Comparison of ENCODE assay signal across 12 cellular contexts in the genomic region with DNA sequence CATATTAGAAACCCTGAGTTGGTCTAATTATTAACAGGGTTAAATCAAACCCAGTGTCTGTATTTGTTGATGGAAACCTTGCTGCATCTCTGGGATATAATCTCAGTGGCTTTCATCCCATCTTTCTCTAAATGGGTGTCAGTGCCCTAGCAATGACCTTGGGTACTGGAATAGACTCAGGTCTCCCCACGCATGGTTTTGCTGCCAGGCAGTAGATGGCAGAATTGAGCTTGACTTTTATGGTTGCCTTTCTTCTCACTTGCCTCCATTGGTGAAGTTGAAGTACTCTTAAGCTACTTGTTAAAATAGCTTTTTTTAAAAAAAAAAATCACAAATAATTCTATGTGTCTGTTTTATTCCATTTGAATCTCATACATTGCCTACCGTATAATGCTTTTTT.
A peak's percentile ranks its signal among the peaks of the same experiment; 100 is the strongest.
DNase-seq lines count a peak whose midpoint lies in the region; ATAC-seq and TF ChIP-seq lines count a peak whose summit lies in the region.
"Had no signal": no experiment of that assay in that cellular context is flagged by ENCODE, and none has a peak within 500 bp of the region (broad histone marks: within the 10 kb centered on the region; RNA-seq: fewer than 3 reads in every experiment).

No MANE protein-coding gene starts in this region.

- H3K4me3 Mint-ChIP-seq in activated CD4-positive, alpha-beta T cell treated with anti-CD3 and anti-CD28 coated beads for 36 hours, result no peak overlapping the region
- H3K4me3 Mint-ChIP-seq in WTC11, result no peak overlapping the region

- peaks cover 30% of the 10 kb centered on the region for H3K79me1 ChIP-seq in trophoblast cell (ENCODE audit: low read length)

- no peaks in the 10 kb centered on the region for H3K27me3 ChIP-seq in trophoblast cell (ENCODE audit: insufficient read depth, low read length)
- H3K27me3 ChIP-seq: pancreas, transverse colon had no signal

- no peak overlapping the region for H4K8ac ChIP-seq in trophoblast cell (ENCODE audit: low read depth, low read length)

- H3K23ac ChIP-seq in trophoblast cell (ENCODE audit: low read length), result no peak overlapping the region

- WGBS in trophoblast cell (ENCODE audit: extremely low coverage, insufficient coverage, insufficient read length), result no CpG with 5 or more reads among the region's 2 CpGs

- no peak for DNase-seq in activated CD4-positive, alpha-beta T cell treated with anti-CD3 and anti-CD28 coated beads for 36 hours
- no peak for DNase-seq in activated CD4-positive, alpha-beta T cell treated with anti-CD3 and anti-CD28 coated beads, Interleukin-2, amount 50 U/mL, for 48 hours
- peak; percentile 19 for DNase-seq in LHCN-M2 (ENCODE audit: low read depth)
- no peak for DNase-seq in WTC11 (ENCODE audit: low spot score)
- no peak for DNase-seq in trophoblast cell
- no peak for DNase-seq in NCI-H226
- DNase-seq: IMR-90, pancreas, transverse colon had no signal

- H3K4me3 ChIP-seq in trophoblast cell (ENCODE audit: low read depth, low read length), result no peak overlapping the region
- H3K4me3 ChIP-seq: pancreas, transverse colon had no signal

- no peak overlapping the region for H3K18ac ChIP-seq in trophoblast cell (ENCODE audit: low read length)

- H3K9ac ChIP-seq in trophoblast cell (ENCODE audit: low read length), result no peak overlapping the region

- POLR2A ChIA-PET in activated CD4-positive, alpha-beta T cell treated with anti-CD3 and anti-CD28 coated beads for 36 hours (lab: Charles Lee), result no interaction called here
- POLR2A ChIA-PET in WTC11 (lab: Charles Lee), result no interaction called here

- peaks cover 7% of the 10 kb centered on the region for H3K9me3 ChIP-seq in trophoblast cell (ENCODE audit: insufficient read depth, low read depth, low read length)
- H3K9me3 ChIP-seq: pancreas, transverse colon had no signal

- H2BK12ac ChIP-seq in trophoblast cell (ENCODE audit: low read length), result peak overlapping the region; percentile 63

- no peak overlapping the region for H3K27ac ChIP-seq in trophoblast cell (ENCODE audit: low read depth, low read length)
- H3K27ac ChIP-seq: pancreas had no signal

- H3K36me3 ChIP-seq in trophoblast cell (ENCODE audit: control insufficient read depth in 1 of 2, insufficient read depth in 2 of 2, low read length in 2 of 2), result peaks cover 2 to 5% of the 10 kb centered on the region in 2 experiments
- H3K36me3 ChIP-seq: pancreas, transverse colon had no signal

- no peak overlapping the region for H2BK120ac ChIP-seq in trophoblast cell (ENCODE audit: insufficient read depth, low read length, poor library complexity)

- peak; percentile 42 for ATAC-seq in activated CD4-positive, alpha-beta T cell treated with anti-CD3 and anti-CD28 coated beads for 36 hours
- ATAC-seq in WTC11 (peak; percentile 52), GM18505 (IDR thresholded peaks at IDR 0.05; ENCODE audit: unreplicated experiment) (no peak), HG03469 (IDR thresholded peaks at IDR 0.05; ENCODE audit: unreplicated experiment) (no peak)
- ATAC-seq: pancreas had no signal

- intact Hi-C loops in activated CD4-positive, alpha-beta T cell treated with anti-CD3 and anti-CD28 coated beads for 36 hours (cut with DNase I, micrococcal nuclease), result no loop called here

- no peak overlapping the region for H4K91ac ChIP-seq in trophoblast cell (ENCODE audit: low read depth, low read length)

- H3K4me1 ChIP-seq in trophoblast cell (ENCODE audit: control insufficient read depth in 1 of 2, insufficient read depth in 2 of 2, low read length in 2 of 2), result peaks cover 0 to 6% of the 10 kb centered on the region in 2 experiments

- H2AK5ac ChIP-seq in trophoblast cell (ENCODE audit: low read length), result peak overlapping the region; percentile 35

- H3K4me1 Mint-ChIP-seq in activated CD4-positive, alpha-beta T cell treated with anti-CD3 and anti-CD28 coated beads for 36 hours, result peaks cover 9% of the 10 kb centered on the region
- peaks cover 17% of the 10 kb centered on the region for H3K4me1 Mint-ChIP-seq in WTC11

- H3K79me2 ChIP-seq in trophoblast cell (ENCODE audit: control insufficient read depth, insufficient read depth, low read length, poor library complexity), result peaks cover 5% of the 10 kb centered on the region

- TF ChIP-seq POLR2A in GM18505 (IDR thresholded peaks at IDR 0.05; ENCODE audit: borderline replicate concordance, extremely low read depth, insufficient read depth, insufficient read length), result no peak

- no peaks in the 10 kb centered on the region for H3K36me3 Mint-ChIP-seq in activated CD4-positive, alpha-beta T cell treated with anti-CD3 and anti-CD28 coated beads for 36 hours (ENCODE audit: low read depth)
- peaks cover 35% of the 10 kb centered on the region for H3K36me3 Mint-ChIP-seq in WTC11

- peaks cover 2% of the 10 kb centered on the region for H3K9me3 Mint-ChIP-seq in activated CD4-positive, alpha-beta T cell treated with anti-CD3 and anti-CD28 coated beads for 36 hours (ENCODE audit: low read depth)
- H3K9me3 Mint-ChIP-seq in WTC11, result peaks cover 44% of the 10 kb centered on the region

- H3K4me2 ChIP-seq in trophoblast cell (ENCODE audit: low read length), result no peak overlapping the region

- no peaks in the 10 kb centered on the region for H3K27me3 Mint-ChIP-seq in activated CD4-positive, alpha-beta T cell treated with anti-CD3 and anti-CD28 coated beads for 36 hours
- H3K27me3 Mint-ChIP-seq in WTC11 (ENCODE audit: low read depth), result peaks cover 10% of the 10 kb centered on the region

- H2AFZ ChIP-seq in trophoblast cell (ENCODE audit: insufficient read depth, low read length, poor library complexity), result no peak overlapping the region

- CTCF ChIA-PET in activated CD4-positive, alpha-beta T cell treated with anti-CD3 and anti-CD28 coated beads for 36 hours (lab: Charles Lee), result interaction anchor here (0.6 to 2.4 kb wide), 8 partner anchors 10 to 83 kb away, joined by 3 to 12 read pairs (median 3); no protein-coding TSS in a partner anchor
- CTCF ChIA-PET in WTC11 (lab: Charles Lee), result interaction anchor here (0.7 to 2.4 kb wide), 11 partner anchors 18 to 560 kb away, joined by 3 to 24 read pairs (median 5); a partner anchor contains a TSS

- H2BK5ac ChIP-seq in trophoblast cell (ENCODE audit: low read depth, low read length, poor library complexity), result no peak overlapping the region

- H3K14ac ChIP-seq in trophoblast cell (ENCODE audit: low read length), result no peak overlapping the region

- no peak overlapping the region for H3K4ac ChIP-seq in trophoblast cell (ENCODE audit: low read depth, low read length)

- no peak overlapping the region for H3K27ac Mint-ChIP-seq in activated CD4-positive, alpha-beta T cell treated with anti-CD3 and anti-CD28 coated beads for 36 hours
- H3K27ac Mint-ChIP-seq in WTC11, result no peak overlapping the region
- H3K27ac Mint-ChIP-seq: activated T-helper 2 cell treated with anti-CD3 and anti-CD28 coated beads, Interferon-gamma antibody, Interleukin-2, Interleukin-4, amounts not matched to agents 10 μg/mL and 5 μg/mL and 100 μg/mL, durations not matched to agents 14 hours and 24 hours and 36 hours had no signal

- TF ChIP-seq CTCF in WTC11 (IDR thresholded peaks at IDR 0.05), result no peak

- no peak overlapping the region for H4K12ac ChIP-seq in trophoblast cell (ENCODE audit: low read depth, low read length)

TF ChIP-seq in WTC11, 78 proteins besides CTCF, POLR2A, EP300 and RAD21:
- no peak for TF ChIP-seq TEAD4 (CRISPR knock-in tag; IDR thresholded peaks at IDR 0.05)
- no peak for TF ChIP-seq NR2C2 (CRISPR knock-in tag; IDR thresholded peaks at IDR 0.05)
- no peak for TF ChIP-seq NFATC4 (CRISPR knock-in tag; IDR thresholded peaks at IDR 0.05)
- TF ChIP-seq, protein P1, sequence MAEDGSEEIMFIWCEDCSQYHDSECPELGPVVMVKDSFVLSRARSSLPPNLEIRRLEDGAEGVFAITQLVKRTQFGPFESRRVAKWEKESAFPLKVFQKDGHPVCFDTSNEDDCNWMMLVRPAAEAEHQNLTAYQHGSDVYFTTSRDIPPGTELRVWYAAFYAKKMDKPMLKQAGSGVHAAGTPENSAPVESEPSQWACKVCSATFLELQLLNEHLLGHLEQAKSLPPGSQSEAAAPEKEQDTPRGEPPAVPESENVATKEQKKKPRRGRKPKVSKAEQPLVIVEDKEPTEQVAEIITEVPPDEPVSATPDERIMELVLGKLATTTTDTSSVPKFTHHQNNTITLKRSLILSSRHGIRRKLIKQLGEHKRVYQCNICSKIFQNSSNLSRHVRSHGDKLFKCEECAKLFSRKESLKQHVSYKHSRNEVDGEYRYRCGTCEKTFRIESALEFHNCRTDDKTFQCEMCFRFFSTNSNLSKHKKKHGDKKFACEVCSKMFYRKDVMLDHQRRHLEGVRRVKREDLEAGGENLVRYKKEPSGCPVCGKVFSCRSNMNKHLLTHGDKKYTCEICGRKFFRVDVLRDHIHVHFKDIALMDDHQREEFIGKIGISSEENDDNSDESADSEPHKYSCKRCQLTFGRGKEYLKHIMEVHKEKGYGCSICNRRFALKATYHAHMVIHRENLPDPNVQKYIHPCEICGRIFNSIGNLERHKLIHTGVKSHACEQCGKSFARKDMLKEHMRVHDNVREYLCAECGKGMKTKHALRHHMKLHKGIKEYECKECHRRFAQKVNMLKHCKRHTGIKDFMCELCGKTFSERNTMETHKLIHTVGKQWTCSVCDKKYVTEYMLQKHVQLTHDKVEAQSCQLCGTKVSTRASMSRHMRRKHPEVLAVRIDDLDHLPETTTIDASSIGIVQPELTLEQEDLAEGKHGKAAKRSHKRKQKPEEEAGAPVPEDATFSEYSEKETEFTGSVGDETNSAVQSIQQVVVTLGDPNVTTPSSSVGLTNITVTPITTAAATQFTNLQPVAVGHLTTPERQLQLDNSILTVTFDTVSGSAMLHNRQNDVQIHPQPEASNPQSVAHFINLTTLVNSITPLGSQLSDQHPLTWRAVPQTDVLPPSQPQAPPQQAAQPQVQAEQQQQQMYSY (CRISPR knock-in tag; IDR thresholded peaks at IDR 0.05), result no peak
- TF ChIP-seq GRHL2 (CRISPR knock-in tag; IDR thresholded peaks at IDR 0.05; ENCODE audit: insufficient replicate concordance, severe bottlenecking), result no peak
- no peak for TF ChIP-seq FOXJ3 (CRISPR knock-in tag; IDR thresholded peaks at IDR 0.05; ENCODE audit: borderline replicate concordance)
- TF ChIP-seq ZNF121 (CRISPR knock-in tag; IDR thresholded peaks at IDR 0.05), result no peak
- no peak for TF ChIP-seq NR1H2 (CRISPR knock-in tag; IDR thresholded peaks at IDR 0.05)
- TF ChIP-seq ELF4 (CRISPR knock-in tag; IDR thresholded peaks at IDR 0.05; ENCODE audit: low read depth), result no peak
- TF ChIP-seq SMAD3 (CRISPR knock-in tag; IDR thresholded peaks at IDR 0.05; ENCODE audit: borderline replicate concordance), result no peak

Comparison
In these comparisons a context has a peak if more than half of its experiments do, and no peak if none do; other contexts are left out.
1. ATAC-seq: peak in activated CD4-positive, alpha-beta T cell treated with anti-CD3 and anti-CD28 coated beads for 36 hours (single experiment) and WTC11 (single experiment); none in GM18505 (single experiment) and HG03469 (single experiment).